Comparison of ENCODE assay signal across 18 cellular contexts in genomic region chr6:35945650-35946025, GRCh38.
"Had no signal": no experiment of that assay in that cellular context is flagged by ENCODE, and none has a peak within 500 bp of the region (broad histone marks: within the 10 kb centered on the region; RNA-seq: fewer than 3 reads in every experiment).

No MANE protein-coding gene starts in this region.

- H3K9me3 ChIP-seq: sigmoid colon, upper lobe of right lung had no signal

- H2AFZ ChIP-seq: parathyroid adenoma had no signal

- H3K27me3 ChIP-seq: sigmoid colon, spleen, upper lobe of right lung had no signal

- FAIRE-seq: endometrium had no signal

- H3K4me3 ChIP-seq: lung, sigmoid colon, spleen, upper lobe of right lung had no signal

- ATAC-seq: activated CD8-positive, alpha-beta memory T cell treated with anti-CD3 and anti-CD28 coated beads, Interleukin-2, amount 10 ng/mL, durations not matched to agents 7 days and 5 days; stimulated activated naive B cell treated with anti-CD40 and anti-IgM and Interleukin-4, amounts not matched to agents 10 μg/mL and 1 μg/mL and 100 μg/mL, for 72 hours; upper lobe of right lung had no signal

- DNase-seq: activated B cell treated with CpG ODN at 0.5 μM for 24 hours; activated CD4-positive, alpha-beta memory T cell treated with anti-CD3 and anti-CD28 coated beads for 36 hours; activated CD4-positive, alpha-beta T cell treated with anti-CD3 and anti-CD28 coated beads for 4 hours; activated CD8-positive, alpha-beta memory T cell treated with anti-CD3 and anti-CD28 coated beads, Interleukin-2, amount 10 ng/mL, durations not matched to agents 7 days and 5 days; activated naive CD4-positive, alpha-beta T cell treated with Interleukin-2 at 50 U/mL for 16 hours; aorta; cerebellar nuclear complex; cortex of kidney; hypothalamus; islet precursor cell; midbrain; sigmoid colon; spleen; stimulated activated naive B cell treated with anti-CD40 and anti-IgM and Interleukin-4, amounts not matched to agents 10 μg/mL and 1 μg/mL and 100 μg/mL, for 72 hours; upper lobe of right lung had no signal

- H3K4me1 ChIP-seq: parathyroid adenoma, sigmoid colon, spleen, upper lobe of right lung had no signal

- H3K36me3 ChIP-seq: sigmoid colon, upper lobe of right lung had no signal

- H3K9ac ChIP-seq: parathyroid adenoma had no signal

- H3K27ac ChIP-seq: parathyroid adenoma, sigmoid colon, spleen, upper lobe of right lung had no signal
